Comparison of ENCODE assay signal across 19 cellular contexts in genomic region chr22:20562607-20563463, GRCh38. TPM values are rescaled to one million over a fixed set of nuclear protein-coding genes. Genes with fewer than 3 reads are reported as not detected.
A peak's percentile ranks its signal among the peaks of the same experiment; 100 is the strongest.
DNase-seq lines count a peak whose midpoint lies in the region; ATAC-seq, FAIRE-seq and TF ChIP-seq lines count a peak whose summit lies in the region.
"Had no signal": no experiment of that assay in that cellular context is flagged by ENCODE, and none has a peak within 500 bp of the region (broad histone marks: within the 10 kb centered on the region; RNA-seq: fewer than 3 reads in every experiment).

No MANE protein-coding gene starts in this region.

- CTCF ChIA-PET in CD4-positive, alpha-beta memory T cell (lab: Charles Lee; ENCODE audit: partially characterized antibody) = interaction anchor here (0.9 to 14.7 kb wide), 8 partner anchors 9 to 99 kb away, joined by 4 to 374 read pairs (median 18); partner anchors contain the start of gene MED15
- CTCF ChIA-PET in WTC11 (lab: Charles Lee) = interaction anchor here (0.8 to 1.1 kb wide), 2 partner anchors 70 to 243 kb away, joined by 3 to 4 read pairs; partner anchors contain the start of gene DGCR6L
- CTCF ChIA-PET in naive thymus-derived CD4-positive, alpha-beta T cell (lab: Charles Lee) = interaction anchor here (0.6 to 12.5 kb wide), 6 partner anchors 9 to 145 kb away, joined by 3 to 229 read pairs (median 4); no protein-coding TSS in a partner anchor

- no peaks in the 10 kb centered on the region for H3K27me3 ChIP-seq in CD4-positive, CD25-positive, alpha-beta regulatory T cell (ENCODE audit: control insufficient read depth, insufficient read depth, low read length)
- no peaks in the 10 kb centered on the region for H3K27me3 ChIP-seq in CD4-positive, alpha-beta memory T cell (ENCODE audit: insufficient read depth, low read length)
- no peaks in the 10 kb centered on the region for H3K27me3 ChIP-seq in naive thymus-derived CD4-positive, alpha-beta T cell (ENCODE audit: control insufficient read depth in 2 of 2, insufficient read depth in 2 of 2, low read length in 2 of 2)
- H3K27me3 ChIP-seq: heart left ventricle had no signal

- H3K4me3 Mint-ChIP-seq in CD4-positive, CD25-positive, alpha-beta regulatory T cell = peak overlapping the region; percentile 29 to 62 (median 48)
- H3K4me3 Mint-ChIP-seq in CD4-positive, alpha-beta memory T cell = peak overlapping the region in 5 of 8 donors; percentile 12 to 93 (median 63)
- H3K4me3 Mint-ChIP-seq in WTC11 = no peak overlapping the region
- peak overlapping the region in 2 of 10 donors; percentile 46 to 80 for H3K4me3 Mint-ChIP-seq in naive thymus-derived CD4-positive, alpha-beta T cell
- H3K4me3 Mint-ChIP-seq: H9 had no signal

- no peak for TF ChIP-seq POLR2A in GM12891 (IDR thresholded peaks at IDR 0.05; ENCODE audit: low read depth, low read length)

- POLR2A ChIA-PET in CD4-positive, alpha-beta memory T cell (lab: Charles Lee; ENCODE audit: partially characterized antibody) = interaction anchor here (1.6 to 20.7 kb wide), 3 partner anchors 4 to 68 kb away, joined by 4 to 650 read pairs (median 650); no protein-coding TSS in a partner anchor
- POLR2A ChIA-PET in WTC11 (lab: Charles Lee) = no interaction called here
- POLR2A ChIA-PET in naive thymus-derived CD4-positive, alpha-beta T cell (lab: Charles Lee) = interaction anchor here (26.4 kb wide), 1 partner anchor 14 kb away, joined by 738 read pairs; no protein-coding TSS in a partner anchor

- peak overlapping the region; percentile 54 for H3K4me3 ChIP-seq in CD4-positive, CD25-positive, alpha-beta regulatory T cell (ENCODE audit: low read depth, low read length)
- no peak overlapping the region for H3K4me3 ChIP-seq in CD4-positive, alpha-beta memory T cell (ENCODE audit: low read length in 2 of 2)
- no peak overlapping the region for H3K4me3 ChIP-seq in naive thymus-derived CD4-positive, alpha-beta T cell (ENCODE audit: low read length)
- H3K4me3 ChIP-seq: heart left ventricle, psoas muscle had no signal

- FAIRE-seq in GM12891 (lab: Jason Lieb, UNC) = no peak

- H3K36me3 ChIP-seq in CD4-positive, CD25-positive, alpha-beta regulatory T cell (ENCODE audit: control insufficient read depth, insufficient read depth, low read length) = peaks cover 47% of the 10 kb centered on the region
- peaks cover 45% of the 10 kb centered on the region for H3K36me3 ChIP-seq in CD4-positive, alpha-beta memory T cell (ENCODE audit: insufficient read depth, low read length)
- H3K36me3 ChIP-seq in naive thymus-derived CD4-positive, alpha-beta T cell (ENCODE audit: control insufficient read depth in 2 of 3, insufficient read depth in 3 of 3, low read length in 3 of 3) = peaks cover 0 to 45% (median 22%) of the 10 kb centered on the region in 3 experiments

- peak overlapping the region; percentile 83 to 95 (median 92) for H3K27ac Mint-ChIP-seq in CD4-positive, CD25-positive, alpha-beta regulatory T cell
- H3K27ac Mint-ChIP-seq in CD4-positive, alpha-beta memory T cell = peak overlapping the region; percentile 31 to 99 (median 92)
- H3K27ac Mint-ChIP-seq in WTC11 = no peak overlapping the region
- H3K27ac Mint-ChIP-seq in naive thymus-derived CD4-positive, alpha-beta T cell = peak overlapping the region in 7 of 9 donors; percentile 38 to 93 (median 74)
- H3K27ac Mint-ChIP-seq: H9 had no signal

- peak overlapping the region; percentile 57 for H3K27ac ChIP-seq in CD4-positive, CD25-positive, alpha-beta regulatory T cell (ENCODE audit: insufficient read depth, low read length, poor library complexity, severe bottlenecking)
- no peak overlapping the region for H3K27ac ChIP-seq in CD4-positive, alpha-beta memory T cell (ENCODE audit: low read depth, low read length)
- no peak overlapping the region for H3K27ac ChIP-seq in naive thymus-derived CD4-positive, alpha-beta T cell (ENCODE audit: low read depth, low read length)
- H3K27ac ChIP-seq: heart left ventricle had no signal

- intact Hi-C loops in CD4-positive, alpha-beta memory T cell (cut with micrococcal nuclease) = no loop called here
- intact Hi-C loops in naive thymus-derived CD4-positive, alpha-beta T cell (cut with micrococcal nuclease) = no loop called here

- no peak for ATAC-seq in CD4-positive, CD25-positive, alpha-beta regulatory T cell (ENCODE audit: low read depth in 2 of 2)
- ATAC-seq in WTC11 = no peak
- ATAC-seq in naive thymus-derived CD4-positive, alpha-beta T cell = no peak
- ATAC-seq: heart left ventricle, left lobe of liver, psoas muscle had no signal

- H3K4me1 ChIP-seq in CD4-positive, CD25-positive, alpha-beta regulatory T cell (ENCODE audit: control insufficient read depth, insufficient read depth, low read length, poor library complexity, severe bottlenecking) = peaks cover 66% of the 10 kb centered on the region
- peaks cover 77% of the 10 kb centered on the region for H3K4me1 ChIP-seq in CD4-positive, alpha-beta memory T cell (ENCODE audit: insufficient read depth, low read length)
- peaks cover 53 to 62% of the 10 kb centered on the region in 2 donors for H3K4me1 ChIP-seq in naive thymus-derived CD4-positive, alpha-beta T cell (ENCODE audit: control insufficient read depth in 2 of 2, insufficient read depth in 2 of 2, low read length in 2 of 2)

- peaks cover 70% of the 10 kb centered on the region for H3K36me3 Mint-ChIP-seq in CD4-positive, CD25-positive, alpha-beta regulatory T cell
- H3K36me3 Mint-ChIP-seq in CD4-positive, alpha-beta memory T cell = peaks cover 65 to 75% of the 10 kb centered on the region in 2 donors
- peaks cover 50% of the 10 kb centered on the region for H3K36me3 Mint-ChIP-seq in WTC11
- H3K36me3 Mint-ChIP-seq in naive thymus-derived CD4-positive, alpha-beta T cell = peaks cover 16 to 60% (median 35%) of the 10 kb centered on the region in 5 donors

- peaks cover 20 to 95% (median 49%) of the 10 kb centered on the region in 4 donors for H3K4me1 Mint-ChIP-seq in CD4-positive, CD25-positive, alpha-beta regulatory T cell
- H3K4me1 Mint-ChIP-seq in CD4-positive, alpha-beta memory T cell = peaks cover 60 to 90% (median 71%) of the 10 kb centered on the region in 4 donors
- H3K4me1 Mint-ChIP-seq in WTC11 = no peaks in the 10 kb centered on the region
- H3K4me1 Mint-ChIP-seq in naive thymus-derived CD4-positive, alpha-beta T cell = peaks cover 54 to 87% (median 77%) of the 10 kb centered on the region in 7 donors
- H3K4me1 Mint-ChIP-seq: H9 had no signal

- no peak for TF ChIP-seq CTCF in WTC11 (IDR thresholded peaks at IDR 0.05)

- no peaks in the 10 kb centered on the region for H3K27me3 Mint-ChIP-seq in CD4-positive, CD25-positive, alpha-beta regulatory T cell
- no peaks in the 10 kb centered on the region for H3K27me3 Mint-ChIP-seq in CD4-positive, alpha-beta memory T cell
- no peaks in the 10 kb centered on the region for H3K27me3 Mint-ChIP-seq in WTC11 (ENCODE audit: low read depth)
- no peaks in the 10 kb centered on the region for H3K27me3 Mint-ChIP-seq in naive thymus-derived CD4-positive, alpha-beta T cell

- peaks cover 0 to 12% (median 4%) of the 10 kb centered on the region in 7 donors for H3K9me3 Mint-ChIP-seq in CD4-positive, CD25-positive, alpha-beta regulatory T cell
- peaks cover 0 to 12% (median 8%) of the 10 kb centered on the region in 8 donors for H3K9me3 Mint-ChIP-seq in CD4-positive, alpha-beta memory T cell
- H3K9me3 Mint-ChIP-seq in WTC11 = peaks cover 12% of the 10 kb centered on the region
- H3K9me3 Mint-ChIP-seq in naive thymus-derived CD4-positive, alpha-beta T cell = peaks cover 0 to 16% (median 9%) of the 10 kb centered on the region in 11 donors

- no peak for DNase-seq in CD4-positive, CD25-positive, alpha-beta regulatory T cell
- no peak for DNase-seq in CD4-positive, alpha-beta memory T cell
- DNase-seq in WTC11 (ENCODE audit: low spot score) (no peak), NCI-H187 (lab: John Stamatoyannopoulos, UW) (no peak), GM12891 (ENCODE audit: insufficient read length, low spot score) (no peak), AG08396 (ENCODE audit: low spot score) (no peak)
- no peak for DNase-seq in naive thymus-derived CD4-positive, alpha-beta T cell
- DNase-seq: Calu3; EL; H9; heart left ventricle; Karpas-422; NCI-H1092; NCI-H524; RPMI8226; stimulated activated CD4-positive, alpha-beta T cell treated with anti-CD3 and anti-CD28 coated beads, Interleukin-4, amount 100 ng/mL, for 24 hours; SW 1271 had no signal

- H3K9me3 ChIP-seq in CD4-positive, CD25-positive, alpha-beta regulatory T cell (ENCODE audit: control insufficient read depth in 2 of 2, low read length in 2 of 2) = peaks cover 0 to 13% of the 10 kb centered on the region in 2 experiments
- H3K9me3 ChIP-seq in CD4-positive, alpha-beta memory T cell (ENCODE audit: control insufficient read depth in 1 of 2, low read length in 2 of 2) = no peaks in the 10 kb centered on the region
- peaks cover 0 to 13% (median 0%) of the 10 kb centered on the region in 3 experiments for H3K9me3 ChIP-seq in naive thymus-derived CD4-positive, alpha-beta T cell (ENCODE audit: control insufficient read depth in 2 of 3, low read length in 3 of 3)
- H3K9me3 ChIP-seq: psoas muscle had no signal

TF ChIP-seq in WTC11, 78 proteins besides CTCF, POLR2A, EP300 and RAD21:
- TF ChIP-seq IRF2 (CRISPR knock-in tag; IDR thresholded peaks at IDR 0.05; ENCODE audit: borderline replicate concordance, low read depth) = no peak
- peak; percentile 44; the same call in 1 of the 2 replicates for TF ChIP-seq ZNF121 (CRISPR knock-in tag; IDR thresholded peaks at IDR 0.05)

TF ChIP-seq in GM12891, 5 proteins besides CTCF, POLR2A, EP300 and RAD21:
- TF ChIP-seq SPI1 (IDR thresholded peaks at IDR 0.05; ENCODE audit: low read depth, low read length) (no peak), POLR2AphosphoS5 (IDR thresholded peaks at IDR 0.05; ENCODE audit: low read depth, low read length) (no peak), POU2F2 (IDR thresholded peaks at IDR 0.05; ENCODE audit: low read depth, low read length) (no peak), PAX5 (IDR thresholded peaks at IDR 0.05; ENCODE audit: insufficient read depth, low read length, severe bottlenecking) (no peak), TAF1 (IDR thresholded peaks at IDR 0.05; ENCODE audit: low read depth, low read length) (no peak)

RNA-seq across cellular contexts. Expression of gene MED15, which starts 55.4 kb away (rescaled TPM):
- 397 TPM for total RNA-seq in CD4-positive, CD25-positive, alpha-beta regulatory T cell
- polyA plus RNA-seq in CD4-positive, CD25-positive, alpha-beta regulatory T cell = 10 to 100 TPM; 35.1 to 43.0 (median 38.5) TPM
- total RNA-seq in CD4-positive, alpha-beta memory T cell = 100 to 1,000 TPM; 225 to 237 TPM
- 10 to 100 TPM; 15.6 to 86.8 TPM for polyA plus RNA-seq in CD4-positive, alpha-beta memory T cell
- total RNA-seq in WTC11 (2021) = 60.9 to 67.7 TPM (median 62.6 TPM) in 3 replicates
- 100 to 1,000 TPM; 169 to 235 (median 201) TPM for total RNA-seq in naive thymus-derived CD4-positive, alpha-beta T cell
- 10 to 100 TPM; 24.3 to 76.6 TPM for polyA plus RNA-seq in naive thymus-derived CD4-positive, alpha-beta T cell
- 40.8 TPM for polyA plus RNA-seq in GM12891 (2012; ENCODE audit: low read depth, missing spikeins)
